32 cellular contexts compared by ENCODE assay signal in the genomic region with DNA sequence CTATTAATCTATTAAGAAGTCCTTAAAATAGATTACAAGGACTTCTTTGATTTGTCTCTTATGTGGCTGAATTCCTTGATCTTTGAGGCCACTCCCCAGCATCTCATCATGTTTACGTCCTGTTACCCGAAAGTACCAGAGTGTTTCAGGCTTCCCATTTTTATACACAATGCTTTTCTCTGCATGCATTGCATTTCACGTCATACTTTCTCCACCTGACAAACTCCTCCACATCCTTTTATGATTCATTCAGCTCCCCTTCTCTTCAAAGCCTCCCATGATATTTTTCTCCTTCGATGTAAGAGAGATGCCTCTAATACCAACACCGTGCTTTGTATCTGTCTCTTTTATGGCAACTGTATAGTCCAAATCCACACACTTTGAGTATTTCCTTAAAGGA.
"Had no signal": no experiment of that assay in that cellular context is flagged by ENCODE, and none has a peak within 500 bp of the region (broad histone marks: within the 10 kb centered on the region; RNA-seq: fewer than 3 reads in every experiment).

No MANE protein-coding gene starts in this region.

- DNase-seq: activated B cell treated with CpG ODN at 0.5 μM for 24 hours; activated CD4-positive, alpha-beta memory T cell treated with anti-CD3 and anti-CD28 coated beads for 36 hours; activated CD4-positive, alpha-beta T cell treated with anti-CD3 and anti-CD28 coated beads for 48 hours; activated CD4-positive, alpha-beta T cell treated with anti-CD3 and anti-CD28 coated beads, Interleukin-2, amount 10 ng/mL, durations not matched to agents 7 days and 5 days; activated CD4-positive, alpha-beta T cell treated with anti-CD3 and anti-CD28 coated beads, Interleukin-2, amount 50 U/mL, for 4 hours; activated CD4-positive, CD25-positive, alpha-beta regulatory T cell treated with anti-CD3 and anti-CD28 coated beads, Interleukin-2, amount 50 U/mL, for 72 hours; activated CD8-positive, alpha-beta memory T cell treated with anti-CD3 and anti-CD28 coated beads for 24 hours; activated CD8-positive, alpha-beta memory T cell treated with anti-CD3 and anti-CD28 coated beads, Interleukin-2, amount 10 ng/mL, durations not matched to agents 7 days and 5 days; activated CD8-positive, alpha-beta memory T cell treated with anti-CD3 and anti-CD28 coated beads, Interleukin-2, amount 50 U/mL, for 48 hours; activated CD8-positive, alpha-beta T cell treated with anti-CD3 and anti-CD28 coated beads, Interleukin-2, amount 10 ng/mL, durations not matched to agents 7 days and 5 days; activated effector memory CD4-positive, alpha-beta T cell treated with anti-CD3 and anti-CD28 coated beads, Interleukin-2, amount 50 U/mL, for 16 hours; activated gamma-delta T cell treated with Interleukin-2 at 50 U/mL for 16 hours; activated naive CD4-positive, alpha-beta T cell; activated naive CD4-positive, alpha-beta T cell treated with anti-CD3 and anti-CD28 coated beads for 36 hours; activated naive CD4-positive, alpha-beta T cell treated with anti-CD3 and anti-CD28 coated beads, Interleukin-2, amount 50 U/mL, for 16 hours; activated naive CD8-positive, alpha-beta T cell treated with anti-CD3 and anti-CD28 coated beads, Interleukin-2, amount 10 ng/mL, durations not matched to agents 7 days and 5 days; activated T-cell treated with anti-CD3 and anti-CD28 coated beads, Interleukin-2, amount 50 U/mL, for 24 hours; activated T-cell treated with anti-CD3 and anti-CD28 coated beads, Interleukin-2, amount 50 U/mL, for 48 hours; adrenal gland; amniotic stem cell; aorta; body of pancreas; brain microvascular endothelial cell; central memory CD4-positive, alpha-beta T cell; T-helper 1 cell; T-helper 2 cell; T-helper 9 cell had no signal

- H3K27ac Mint-ChIP-seq: activated B cell treated with CpG ODN at 0.5 μM for 24 hours; activated CD4-positive, alpha-beta memory T cell treated with anti-CD3 and anti-CD28 coated beads for 36 hours; activated CD4-positive, alpha-beta T cell treated with anti-CD3 and anti-CD28 coated beads, Interleukin-2, amount 10 ng/mL, durations not matched to agents 7 days and 5 days; activated CD8-positive, alpha-beta memory T cell treated with anti-CD3 and anti-CD28 coated beads, Interleukin-2, amount 10 ng/mL, durations not matched to agents 7 days and 5 days; activated CD8-positive, alpha-beta T cell treated with anti-CD3 and anti-CD28 coated beads, Interleukin-2, amount 10 ng/mL, durations not matched to agents 7 days and 5 days; activated naive CD4-positive, alpha-beta T cell treated with anti-CD3 and anti-CD28 coated beads for 36 hours; activated naive CD4-positive, alpha-beta T cell treated with anti-CD3 and anti-CD28 coated beads, Interleukin-2, amount 50 U/mL, for 72 hours; activated naive CD8-positive, alpha-beta T cell treated with anti-CD3 and anti-CD28 coated beads, Interleukin-2, amount 10 ng/mL, durations not matched to agents 7 days and 5 days; activated T-cell treated with anti-CD3 and anti-CD28 coated beads, Interleukin-2, amount 50 U/mL, for 24 hours; T-helper 1 cell treated with Interleukin-12 subunit alpha and Interleukin-12 subunit beta and Interleukin-4 antibody, amounts not matched to agents 30 μg/mL and 1 μg/mL, for 36 hours; T-helper 2 cell treated with Interferon-gamma antibody and Interleukin-4, amounts not matched to agents 5 μg/mL and 100 μg/mL, for 36 hours had no signal

- H3K4me1 Mint-ChIP-seq: activated B cell treated with CpG ODN at 0.5 μM for 24 hours had no signal

- H3K9me3 Mint-ChIP-seq: activated B cell treated with CpG ODN at 0.5 μM for 24 hours; activated CD4-positive, alpha-beta memory T cell treated with anti-CD3 and anti-CD28 coated beads for 36 hours; activated CD4-positive, alpha-beta T cell treated with anti-CD3 and anti-CD28 coated beads, Interleukin-2, amount 10 ng/mL, durations not matched to agents 7 days and 5 days; activated naive CD4-positive, alpha-beta T cell treated with anti-CD3 and anti-CD28 coated beads for 36 hours; activated naive CD4-positive, alpha-beta T cell treated with anti-CD3 and anti-CD28 coated beads, Interleukin-2, amount 50 U/mL, for 72 hours; activated naive CD8-positive, alpha-beta T cell treated with anti-CD3 and anti-CD28 coated beads, Interleukin-2, amount 10 ng/mL, durations not matched to agents 7 days and 5 days; activated T-cell treated with anti-CD3 and anti-CD28 coated beads, Interleukin-2, amount 50 U/mL, for 24 hours; T-helper 1 cell treated with Interleukin-12 subunit alpha and Interleukin-12 subunit beta and Interleukin-4 antibody, amounts not matched to agents 30 μg/mL and 1 μg/mL, for 36 hours; T-helper 2 cell treated with Interferon-gamma antibody and Interleukin-4, amounts not matched to agents 5 μg/mL and 100 μg/mL, for 36 hours had no signal

- H3K27me3 Mint-ChIP-seq: activated CD4-positive, alpha-beta memory T cell treated with anti-CD3 and anti-CD28 coated beads for 36 hours had no signal

- H3K27ac ChIP-seq: adrenal gland, body of pancreas, brain microvascular endothelial cell, breast epithelium, VCaP had no signal

- H3K4me1 ChIP-seq: body of pancreas, breast epithelium had no signal

- H3K27me3 ChIP-seq: adrenal gland, body of pancreas, brain microvascular endothelial cell, breast epithelium had no signal

- H3K4me3 Mint-ChIP-seq: activated B cell treated with CpG ODN at 0.5 μM for 24 hours; activated CD4-positive, alpha-beta memory T cell treated with anti-CD3 and anti-CD28 coated beads for 36 hours; activated CD4-positive, alpha-beta T cell treated with anti-CD3 and anti-CD28 coated beads, Interleukin-2, amount 10 ng/mL, durations not matched to agents 7 days and 5 days; activated CD8-positive, alpha-beta memory T cell treated with anti-CD3 and anti-CD28 coated beads, Interleukin-2, amount 10 ng/mL, durations not matched to agents 7 days and 5 days; activated CD8-positive, alpha-beta T cell treated with anti-CD3 and anti-CD28 coated beads, Interleukin-2, amount 10 ng/mL, durations not matched to agents 7 days and 5 days; activated naive CD4-positive, alpha-beta T cell treated with anti-CD3 and anti-CD28 coated beads for 36 hours; activated naive CD8-positive, alpha-beta T cell treated with anti-CD3 and anti-CD28 coated beads, Interleukin-2, amount 10 ng/mL, durations not matched to agents 7 days and 5 days; activated T-cell treated with anti-CD3 and anti-CD28 coated beads, Interleukin-2, amount 50 U/mL, for 24 hours; T-helper 1 cell treated with Interleukin-12 subunit alpha and Interleukin-12 subunit beta and Interleukin-4 antibody, amounts not matched to agents 30 μg/mL and 1 μg/mL, for 36 hours; T-helper 2 cell treated with Interferon-gamma antibody and Interleukin-4, amounts not matched to agents 5 μg/mL and 100 μg/mL, for 36 hours had no signal

- H3K4me3 ChIP-seq: adrenal gland, body of pancreas, breast epithelium had no signal

- H3K9me3 ChIP-seq: adrenal gland, body of pancreas, breast epithelium had no signal

- ATAC-seq: activated CD8-positive, alpha-beta memory T cell treated with anti-CD3 and anti-CD28 coated beads, Interleukin-2, amount 10 ng/mL, durations not matched to agents 7 days and 5 days; activated CD8-positive, alpha-beta T cell treated with anti-CD3 and anti-CD28 coated beads, Interleukin-2, amount 10 ng/mL, durations not matched to agents 7 days and 5 days; body of pancreas had no signal

- H3K36me3 Mint-ChIP-seq: activated CD4-positive, alpha-beta memory T cell treated with anti-CD3 and anti-CD28 coated beads for 36 hours; activated CD8-positive, alpha-beta memory T cell treated with anti-CD3 and anti-CD28 coated beads, Interleukin-2, amount 10 ng/mL, durations not matched to agents 7 days and 5 days; activated naive CD4-positive, alpha-beta T cell treated with anti-CD3 and anti-CD28 coated beads, Interleukin-2, amount 50 U/mL, for 72 hours; activated naive CD8-positive, alpha-beta T cell treated with anti-CD3 and anti-CD28 coated beads, Interleukin-2, amount 10 ng/mL, durations not matched to agents 7 days and 5 days had no signal

- H3K36me3 ChIP-seq: adrenal gland, brain microvascular endothelial cell, breast epithelium had no signal
